Comparison of ENCODE assay signal across 19 cellular contexts in genomic region chr5:1881273-1881586, GRCh38. TPM values are rescaled to one million over a fixed set of nuclear protein-coding genes. Genes with fewer than 3 reads are reported as not detected.
DNase-seq lines count a peak whose midpoint lies in the region; ATAC-seq, FAIRE-seq and TF ChIP-seq lines count a peak whose summit lies in the region.
"Had no signal": no experiment of that assay in that cellular context is flagged by ENCODE, and none has a peak within 500 bp of the region (broad histone marks: within the 10 kb centered on the region; RNA-seq: fewer than 3 reads in every experiment).

No MANE protein-coding gene starts in this region.

- no peaks in the 10 kb centered on the region for H3K36me3 ChIP-seq in iPS DF 6.9 (ENCODE audit: control insufficient read depth, insufficient read depth, low read length)
- no peaks in the 10 kb centered on the region for H3K36me3 ChIP-seq in OCI-LY7 (ENCODE audit: insufficient read depth, low read length)
- H3K36me3 ChIP-seq: BLaER1, uterus had no signal

- in situ Hi-C loops in SK-MEL-5 (cut with HindIII; ENCODE audit: low pct_unique_long_range_greater_than_20kb, low sequenced_read_pairs), result no loop called here

- no peaks in the 10 kb centered on the region for H3K9me2 ChIP-seq in OCI-LY7 (ENCODE audit: insufficient read depth, low read length)

- POLR2A ChIA-PET in OCI-LY7 (lab: Charles Lee), result interaction anchor here (0.6 kb wide), 1 partner anchor 23 kb away, joined by 4 read pairs; no protein-coding TSS in a partner anchor

- no peak for TF ChIP-seq CTCF in C4-2B (conservative IDR thresholded peaks at IDR 0.05)
- no peak for TF ChIP-seq CTCF in OCI-LY7 (conservative IDR thresholded peaks at IDR 0.05; ENCODE audit: low read length)

- H3K4me2 ChIP-seq in OCI-LY7 (ENCODE audit: low read length), result no peak overlapping the region

- no CpG with 5 or more reads among the region's 7 CpGs for WGBS in iPS DF 6.9 (ENCODE audit: insufficient coverage, insufficient read length)

- H4K20me1 ChIP-seq in OCI-LY7 (ENCODE audit: insufficient read depth, low read length), result no peaks in the 10 kb centered on the region

- FAIRE-seq in frontal cortex (lab: Jason Lieb, UNC), result no peak
- FAIRE-seq: colon had no signal

- no peak overlapping the region for H2AFZ ChIP-seq in OCI-LY7 (ENCODE audit: low read length)

- no peaks in the 10 kb centered on the region for H3K9me3 ChIP-seq in iPS DF 6.9 (ENCODE audit: control insufficient read depth, insufficient read depth, low read length)
- no peaks in the 10 kb centered on the region for H3K9me3 ChIP-seq in OCI-LY7 (ENCODE audit: low read length)
- H3K9me3 ChIP-seq: esophagus muscularis mucosa, uterus had no signal

- peak overlapping the region; percentile 98 for H3K27ac ChIP-seq in C4-2B
- H3K27ac ChIP-seq in iPS DF 6.9 (ENCODE audit: low read length), result no peak overlapping the region
- H3K27ac ChIP-seq in OCI-LY7 (ENCODE audit: low read depth, low read length, poor library complexity, severe bottlenecking), result no peak overlapping the region
- H3K27ac ChIP-seq: BLaER1, esophagus muscularis mucosa, uterus had no signal

- peaks cover 72% of the 10 kb centered on the region for H3K27me3 ChIP-seq in iPS DF 6.9 (ENCODE audit: control insufficient read depth, insufficient read depth, low read length)

- intact Hi-C loops in OCI-LY7 (cut with micrococcal nuclease; ENCODE audit: unreplicated experiment), result no loop called here

- no TSS peak for BruUV-seq in OCI-LY7 (replicated peaks; lab: Mats Ljungman, UMichigan)

- H3K4me1 ChIP-seq in iPS DF 6.9 (ENCODE audit: control insufficient read depth, insufficient read depth, low read length) (peaks cover 7% of the 10 kb centered on the region), OCI-LY7 (ENCODE audit: insufficient read depth, low read length, poor library complexity, severe bottlenecking) (no peaks in the 10 kb centered on the region)

- H3K4me3 ChIP-seq in iPS DF 6.9 (ENCODE audit: low read length), result no peak overlapping the region; the same call in 1 of the 2 replicates
- no peak overlapping the region for H3K4me3 ChIP-seq in OCI-LY7 (ENCODE audit: low read depth, low read length, poor library complexity, severe bottlenecking)
- H3K4me3 ChIP-seq: BLaER1, uterus had no signal

- CTCF ChIA-PET in OCI-LY7 (lab: Charles Lee; ENCODE audit: unreplicated experiment), result no interaction called here

- no peak for ATAC-seq in HG03460 (IDR thresholded peaks at IDR 0.05; ENCODE audit: unreplicated experiment)

- DNase-seq in HCEC 1CT (peak; percentile 48), SK-MEL-5 (ENCODE audit: low read depth, low spot score) (peak; percentile 44), iPS DF 6.9 (ENCODE audit: low read depth, low spot score) (peak; percentile 72), frontal cortex (ENCODE audit: low spot score in 2 of 2) (no peak), OCI-LY7 (ENCODE audit: low spot score) (no peak), cerebellar cortex (ENCODE audit: low spot score) (no peak)
- DNase-seq: hippocampal formation; Karpas-422; NCI-H2081 treated with DMSO at 0.1 percent for 48 hours; OCI-M1; stimulated activated naive CD4-positive, alpha-beta T cell treated with Interleukin-2 at 50 U/mL for 16 hours; uterus had no signal

- no peaks in the 10 kb centered on the region for H3K79me2 ChIP-seq in OCI-LY7 (ENCODE audit: insufficient read depth, low read depth, low read length)

RNA-seq across cellular contexts. Expression of gene IRX4, which starts 1.5 kb away (rescaled TPM):
- total RNA-seq in SK-MEL-5 (2014; rRNA removed; shearing (Covaris generic)), result 0.26 TPM in 1 of 2 replicates, not detected in the other
- 0.05 and 0.15 TPM in 2 replicates for polyA plus RNA-seq in SK-MEL-5 (2015; cell fraction: cytosol; rRNA removed)
- polyA plus RNA-seq in SK-MEL-5 (2015; cell fraction: nucleus; rRNA removed), result 1.2 and 2.3 TPM in 2 replicates
- total RNA-seq in frontal cortex, result not detected
- total RNA-seq in OCI-LY7 (2014; rRNA removed; shearing (Covaris generic)), result not detected in 2 replicates
- not detected in 2 replicates for total RNA-seq in OCI-LY7 (2022)
- total RNA-seq: esophagus muscularis mucosa; G401; T-helper 1 cell treated with Interleukin-12 subunit alpha and Interleukin-12 subunit beta and Interleukin-4 antibody, amounts not matched to agents 30 ng/mL and 1 ng/mL, for 36 hours; uterus had no signal

Comparison
In these comparisons a context has a peak if more than half of its experiments do, and no peak if none do; other contexts are left out.
1. DNase-seq: peak in HCEC 1CT (single experiment), SK-MEL-5 (single experiment) and iPS DF 6.9 (single experiment); none in frontal cortex (0 of 2), OCI-LY7 (single experiment) and cerebellar cortex (single experiment).